Comparison of ENCODE assay signal across 22 cellular contexts in the genomic region with DNA sequence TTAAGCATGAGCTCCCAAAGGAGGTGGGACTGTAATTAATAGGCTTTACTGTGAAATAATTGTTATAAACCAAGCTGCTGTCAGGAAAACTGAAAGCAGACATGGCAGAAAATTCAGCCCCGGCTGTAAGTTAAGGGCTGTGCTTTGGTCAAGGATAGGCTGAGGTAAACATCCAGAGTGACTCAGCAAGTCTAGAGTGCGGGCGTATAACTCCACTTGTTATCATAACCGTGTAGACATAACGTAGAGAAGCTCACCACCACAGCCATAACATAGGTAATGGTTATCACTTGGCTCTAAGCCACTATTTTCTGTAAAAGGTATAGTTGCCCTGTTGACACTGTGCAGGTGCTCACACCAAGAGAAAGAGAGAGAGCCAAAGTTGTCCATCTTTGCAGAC.
A peak's percentile ranks its signal among the peaks of the same experiment; 100 is the strongest.
DNase-seq lines count a peak whose midpoint lies in the region; ATAC-seq lines count a peak whose summit lies in the region.
"Had no signal": no experiment of that assay in that cellular context is flagged by ENCODE, and none has a peak within 500 bp of the region (broad histone marks: within the 10 kb centered on the region; RNA-seq: fewer than 3 reads in every experiment).

No MANE protein-coding gene starts in this region.

- H3K4me1 Mint-ChIP-seq in CD8-positive, alpha-beta memory T cell = no peaks in the 10 kb centered on the region
- H3K4me1 Mint-ChIP-seq: activated naive CD4-positive, alpha-beta T cell treated with anti-CD3 and anti-CD28 coated beads, Interleukin-2, amount 10 ng/mL, durations not matched to agents 7 days and 5 days had no signal

- no peak overlapping the region for H3K27ac Mint-ChIP-seq in CD8-positive, alpha-beta memory T cell
- H3K27ac Mint-ChIP-seq: activated CD8-positive, alpha-beta T cell treated with anti-CD3 and anti-CD28 coated beads, Interleukin-2, amount 10 ng/mL, durations not matched to agents 7 days and 5 days; activated naive CD4-positive, alpha-beta T cell treated with anti-CD3 and anti-CD28 coated beads, Interleukin-2, amount 10 ng/mL, durations not matched to agents 7 days and 5 days; activated T-cell treated with anti-CD3 and anti-CD28 coated beads, Interleukin-2, amount 50 U/mL, for 24 hours; natural killer cell treated with Interleukin-12 subunit alpha and Interleukin-12 subunit beta and Interleukin-15 and Interleukin-18, amount 100 ng/mL, for 72 hours had no signal

- no peak overlapping the region for H3K4me3 Mint-ChIP-seq in CD8-positive, alpha-beta memory T cell
- H3K4me3 Mint-ChIP-seq: activated CD8-positive, alpha-beta T cell treated with anti-CD3 and anti-CD28 coated beads, Interleukin-2, amount 10 ng/mL, durations not matched to agents 7 days and 5 days; activated naive CD4-positive, alpha-beta T cell treated with anti-CD3 and anti-CD28 coated beads, Interleukin-2, amount 10 ng/mL, durations not matched to agents 7 days and 5 days; activated T-cell treated with anti-CD3 and anti-CD28 coated beads, Interleukin-2, amount 50 U/mL, for 24 hours; natural killer cell treated with Interleukin-12 subunit alpha and Interleukin-12 subunit beta and Interleukin-15 and Interleukin-18, amount 100 ng/mL, for 72 hours had no signal

- H3K9me3 Mint-ChIP-seq in CD8-positive, alpha-beta memory T cell = peaks cover 4 to 23% (median 10%) of the 10 kb centered on the region in 5 donors

- ATAC-seq in HG03520 (IDR thresholded peaks at IDR 0.05; ENCODE audit: unreplicated experiment) = no peak
- ATAC-seq: activated CD8-positive, alpha-beta T cell treated with anti-CD3 and anti-CD28 coated beads, Interleukin-2, amount 10 ng/mL, durations not matched to agents 7 days and 5 days; natural killer cell treated with Interleukin-12 subunit alpha and Interleukin-12 subunit beta and Interleukin-15 and Interleukin-18, amount 100 ng/mL, for 72 hours; SK-N-SH treated with all-trans-retinoic acid at 6 μM for 48 hours; stimulated activated naive CD8-positive, alpha-beta T cell treated with anti-CD3 and anti-CD28 coated beads, Interleukin-15, Interleukin-2, amounts not matched to agents 100 U/mL and 50 U/mL, for 24 hours had no signal

- POLR2A ChIA-PET in CD8-positive, alpha-beta memory T cell (lab: Charles Lee) = no interaction called here

- peaks cover 0 to 4% of the 10 kb centered on the region in 2 donors for H3K27me3 Mint-ChIP-seq in CD8-positive, alpha-beta memory T cell
- H3K27me3 Mint-ChIP-seq: activated naive CD4-positive, alpha-beta T cell treated with anti-CD3 and anti-CD28 coated beads, Interleukin-2, amount 10 ng/mL, durations not matched to agents 7 days and 5 days; activated T-cell treated with anti-CD3 and anti-CD28 coated beads, Interleukin-2, amount 50 U/mL, for 24 hours; natural killer cell treated with Interleukin-12 subunit alpha and Interleukin-12 subunit beta and Interleukin-15 and Interleukin-18, amount 100 ng/mL, for 72 hours had no signal

- H3K4me3 ChIP-seq in CD8-positive, alpha-beta memory T cell (ENCODE audit: low read length) = no peak overlapping the region
- H3K4me3 ChIP-seq: esophagus muscularis mucosa, tibial nerve had no signal

- no peak overlapping the region for H3K27ac ChIP-seq in CD8-positive, alpha-beta memory T cell (ENCODE audit: low read depth, low read length)
- H3K27ac ChIP-seq: esophagus muscularis mucosa, tibial nerve had no signal

- H3K4me1 ChIP-seq in CD8-positive, alpha-beta memory T cell (ENCODE audit: insufficient read depth, low read length) = no peaks in the 10 kb centered on the region
- H3K4me1 ChIP-seq: tibial nerve had no signal

- CTCF ChIA-PET in CD8-positive, alpha-beta memory T cell (lab: Charles Lee) = no interaction called here

- H3K9me3 ChIP-seq in CD8-positive, alpha-beta memory T cell (ENCODE audit: low read length) = no peaks in the 10 kb centered on the region

- H3K36me3 Mint-ChIP-seq in CD8-positive, alpha-beta memory T cell = no peaks in the 10 kb centered on the region
- H3K36me3 Mint-ChIP-seq: activated naive CD4-positive, alpha-beta T cell treated with anti-CD3 and anti-CD28 coated beads, Interleukin-2, amount 10 ng/mL, durations not matched to agents 7 days and 5 days had no signal

- no peaks in the 10 kb centered on the region for H3K36me3 ChIP-seq in CD8-positive, alpha-beta memory T cell (ENCODE audit: insufficient read depth, low read length)
- H3K36me3 ChIP-seq: esophagus muscularis mucosa, tibial nerve had no signal

- DNase-seq in DMS153 treated with DMSO at 0.1 percent for 48 hours (lab: John Stamatoyannopoulos, UW; ENCODE audit: unreplicated experiment) (peak; percentile 85), NCI-H1105 (lab: John Stamatoyannopoulos, UW) (peak; percentile 52), NCI-H345 treated with DMSO at 0.1 percent for 48 hours (lab: John Stamatoyannopoulos, UW; ENCODE audit: unreplicated experiment) (peak; percentile 75), SHP77 treated with DMSO at 0.1 percent for 48 hours (lab: John Stamatoyannopoulos, UW) (peak; percentile 89), GF-D8 (lab: John Stamatoyannopoulos, UW) (no peak), NCI-H1930 (lab: John Stamatoyannopoulos, UW) (no peak)
- no peak for DNase-seq in CD8-positive, alpha-beta memory T cell
- DNase-seq: activated CD4-positive, CD25-positive, alpha-beta regulatory T cell; activated CD8-positive, alpha-beta T cell treated with anti-CD3 and anti-CD28 coated beads, Interleukin-2, amount 10 ng/mL, durations not matched to agents 7 days and 5 days; activated naive CD4-positive, alpha-beta T cell treated with anti-CD3 and anti-CD28 coated beads, Interleukin-2, amount 10 ng/mL, durations not matched to agents 7 days and 5 days; activated T-cell treated with anti-CD3 and anti-CD28 coated beads, Interleukin-2, amount 50 U/mL, for 24 hours; effector CD8-positive, alpha-beta T cell; NCI-H524 treated with DMSO at 0.1 percent for 48 hours; posterior cingulate gyrus; stimulated activated CD4-positive, alpha-beta T cell treated with anti-CD3 and anti-CD28 coated beads, Interleukin-2, amount 100 ng/mL, for 24 hours; stimulated activated naive CD8-positive, alpha-beta T cell treated with anti-CD3 and anti-CD28 coated beads, Interleukin-15, Interleukin-2, amounts not matched to agents 100 U/mL and 50 U/mL, for 24 hours; T-helper 9 cell had no signal

- no peaks in the 10 kb centered on the region for H3K27me3 ChIP-seq in CD8-positive, alpha-beta memory T cell (ENCODE audit: insufficient read depth, low read length, poor library complexity, severe bottlenecking)
- H3K27me3 ChIP-seq: esophagus muscularis mucosa, tibial nerve had no signal

Comparison
In these comparisons a context has a peak if more than half of its experiments do, and no peak if none do; other contexts are left out.
1. DNase-seq: peak in DMS153 treated with DMSO at 0.1 percent for 48 hours (single experiment), NCI-H1105 (single experiment), NCI-H345 treated with DMSO at 0.1 percent for 48 hours (single experiment) and SHP77 treated with DMSO at 0.1 percent for 48 hours (single experiment); none in GF-D8 (single experiment), CD8-positive, alpha-beta memory T cell (0 of 5) and NCI-H1930 (0 of 2).